Comparison of ENCODE assay signal across 22 cellular contexts in the genomic region with DNA sequence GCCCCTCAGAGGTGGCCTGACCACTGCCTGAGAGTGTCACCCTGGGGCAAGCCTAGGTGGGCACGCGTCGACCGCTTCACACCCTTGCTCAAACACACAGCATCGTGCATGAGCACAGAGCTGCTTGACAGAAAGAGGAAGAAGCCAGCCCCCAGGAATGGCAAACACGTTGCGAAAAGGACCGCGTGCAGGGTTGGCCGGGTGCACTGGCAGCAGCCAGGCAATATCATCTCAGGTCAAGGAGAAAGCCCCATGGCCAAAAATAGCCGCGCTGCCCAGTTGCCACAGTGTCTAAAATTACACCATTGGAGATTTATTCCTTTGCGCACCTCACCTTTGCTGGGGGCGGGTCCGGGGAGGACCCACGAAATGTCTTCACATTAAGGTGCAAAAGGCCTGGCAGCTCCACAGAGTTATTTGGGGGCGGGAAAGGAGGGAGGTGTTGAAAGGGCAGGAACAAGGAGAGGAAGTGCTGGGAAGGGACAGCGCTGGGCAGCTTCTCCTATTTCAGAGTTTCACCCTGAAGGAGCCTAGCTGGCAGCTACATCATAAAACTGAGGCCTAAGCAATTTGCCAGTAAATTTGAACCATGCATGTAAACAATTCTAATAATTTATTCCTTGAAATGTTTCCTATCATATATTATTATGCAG. TPM values are rescaled to one million over a fixed set of nuclear protein-coding genes. Genes with fewer than 3 reads are reported as not detected.
DNase-seq lines count a peak whose midpoint lies in the region; ATAC-seq and TF ChIP-seq lines count a peak whose summit lies in the region.
"Had no signal": no experiment of that assay in that cellular context is flagged by ENCODE, and none has a peak within 500 bp of the region (broad histone marks: within the 10 kb centered on the region; RNA-seq: fewer than 3 reads in every experiment).

No MANE protein-coding gene starts in this region.

- peak overlapping the region; percentile 38 for H3K27ac Mint-ChIP-seq in neural progenitor cell
- H3K27ac Mint-ChIP-seq: stimulated activated effector memory CD8-positive, alpha-beta T cell treated with anti-CD3 and anti-CD28 coated beads, Interleukin-12 subunit alpha, Interleukin-12 subunit beta, amount 100 ng/mL, for 72 hours had no signal

- WGBS in esophagus muscularis mucosa = 83% methylated on average over 18 of the region's 18 CpGs

- TF ChIP-seq CTCF in esophagus muscularis mucosa (IDR thresholded peaks at IDR 0.05) = no peak
- no peak for TF ChIP-seq CTCF in neural progenitor cell (IDR thresholded peaks at IDR 0.05)
- no peak for TF ChIP-seq CTCF in dorsolateral prefrontal cortex (IDR thresholded peaks at IDR 0.05 in 54 of 56, conservative IDR thresholded peaks at IDR 0.05 in 2 of 56; ENCODE audit: low read depth in 1 of 56, partially characterized antibody in 56 of 56)

- H3K9ac ChIP-seq in neural progenitor cell = no peak overlapping the region

- H3K4me1 ChIP-seq in esophagus muscularis mucosa = no peaks in the 10 kb centered on the region
- peaks cover 8% of the 10 kb centered on the region for H3K4me1 ChIP-seq in neural progenitor cell
- H3K4me1 ChIP-seq: A549 had no signal

- H3K4me3 ChIP-seq in esophagus muscularis mucosa = no peak overlapping the region
- H3K4me3 ChIP-seq in neural progenitor cell = no peak overlapping the region
- H3K4me3 ChIP-seq in dorsolateral prefrontal cortex = no peak overlapping the region
- H3K4me3 ChIP-seq: A549, PC-9, tibial nerve had no signal

- DNase-seq in Right ventricle myocardium superior = peak; percentile 53
- DNase-seq in cardiac septum (ENCODE audit: low spot score) = no peak
- peak; percentile 89 for DNase-seq in esophagus muscularis mucosa (ENCODE audit: extremely low spot score)
- no peak for DNase-seq in neural progenitor cell (ENCODE audit: low spot score)
- DNase-seq in dorsolateral prefrontal cortex = no peak
- DNase-seq in D341Med (ENCODE audit: low spot score) = no peak
- DNase-seq in globus pallidus (ENCODE audit: low spot score) = no peak
- DNase-seq: activated CD4-positive, alpha-beta T cell treated with anti-CD3 and anti-CD28 coated beads, Interleukin-2, amount 50 U/mL, for 1 hour; activated naive CD4-positive, alpha-beta T cell treated with anti-CD3 and anti-CD28 coated beads, Interleukin-2, amount 50 U/mL, for 16 hours; activated T-cell treated with anti-CD3 and anti-CD28 coated beads, Interleukin-2, amount 50 U/mL, for 1 hour; dermis blood vessel endothelial cell; DMS53; GOT3; KBM-7; midbrain; NCI-H748 treated with DMSO at 0.1 percent for 48 hours; nucleus accumbens; PC-9 had no signal

- no peak for TF ChIP-seq POLR2A in esophagus muscularis mucosa (IDR thresholded peaks at IDR 0.05; ENCODE audit: low read depth)

- H3K9me3 ChIP-seq in esophagus muscularis mucosa (no peaks in the 10 kb centered on the region), neural progenitor cell (ENCODE audit: low read depth) (no peaks in the 10 kb centered on the region)
- H3K9me3 ChIP-seq: A549, tibial nerve had no signal

- peak; percentile 94 for ATAC-seq in Right ventricle myocardium superior (ENCODE audit: poor library complexity)
- no peak for ATAC-seq in HG03432 (IDR thresholded peaks at IDR 0.05; ENCODE audit: unreplicated experiment)
- ATAC-seq: A549; stimulated activated effector memory CD8-positive, alpha-beta T cell treated with anti-CD3 and anti-CD28 coated beads, Interleukin-12 subunit alpha, Interleukin-12 subunit beta, amount 100 ng/mL, for 72 hours had no signal

- H3K4me1 Mint-ChIP-seq in neural progenitor cell = peaks cover 6% of the 10 kb centered on the region
- H3K4me1 Mint-ChIP-seq: stimulated activated effector memory CD8-positive, alpha-beta T cell treated with anti-CD3 and anti-CD28 coated beads, Interleukin-12 subunit alpha, Interleukin-12 subunit beta, amount 100 ng/mL, for 72 hours had no signal

- H3K4me3 Mint-ChIP-seq in neural progenitor cell = no peak overlapping the region
- H3K4me3 Mint-ChIP-seq: stimulated activated effector memory CD8-positive, alpha-beta T cell treated with anti-CD3 and anti-CD28 coated beads, Interleukin-12 subunit alpha, Interleukin-12 subunit beta, amount 100 ng/mL, for 72 hours had no signal

- no peaks in the 10 kb centered on the region for H3F3A ChIP-seq in neural progenitor cell (ENCODE audit: low read depth)

- no peak for TF ChIP-seq EP300 in esophagus muscularis mucosa (IDR thresholded peaks at IDR 0.05)

- no peak overlapping the region for H2AFZ ChIP-seq in neural progenitor cell (replicated peaks)
- H2AFZ ChIP-seq: PC-9 had no signal

- intact Hi-C loops in Right ventricle myocardium superior (cut with DNase I) = no loop called here
- intact Hi-C loops in cardiac septum (cut with DNase I) = no loop called here
- intact Hi-C loops in esophagus muscularis mucosa (cut with DNase I) = no loop called here
- intact Hi-C loops in dorsolateral prefrontal cortex (cut with DNase I) = no loop called here

- H3K27me3 ChIP-seq in esophagus muscularis mucosa = no peaks in the 10 kb centered on the region
- H3K27me3 ChIP-seq in neural progenitor cell = no peaks in the 10 kb centered on the region
- H3K27me3 ChIP-seq in dorsolateral prefrontal cortex = peaks cover 0 to 25% (median 0%) of the 10 kb centered on the region in 45 donors
- H3K27me3 ChIP-seq: tibial nerve had no signal

- H4K20me1 ChIP-seq in neural progenitor cell (ENCODE audit: low read depth) = no peaks in the 10 kb centered on the region

- H3K4me2 ChIP-seq in neural progenitor cell = no peak overlapping the region
- H3K4me2 ChIP-seq: A549, PC-9 had no signal

- peaks cover 3% of the 10 kb centered on the region for H3K27me3 Mint-ChIP-seq in neural progenitor cell (ENCODE audit: insufficient read depth, low read depth)

- H3K79me2 ChIP-seq in neural progenitor cell (ENCODE audit: low read depth) = no peaks in the 10 kb centered on the region

- peaks cover 10% of the 10 kb centered on the region for H3K9me3 Mint-ChIP-seq in neural progenitor cell

- H3K27ac ChIP-seq in esophagus muscularis mucosa (replicated peaks in 1 of 4) (no peak overlapping the region), neural progenitor cell (no peak overlapping the region), dorsolateral prefrontal cortex (no peak overlapping the region)
- H3K27ac ChIP-seq: A549, PC-9 had no signal

- H3K36me3 Mint-ChIP-seq in neural progenitor cell = peaks cover 43% of the 10 kb centered on the region
- H3K36me3 Mint-ChIP-seq: stimulated activated effector memory CD8-positive, alpha-beta T cell treated with anti-CD3 and anti-CD28 coated beads, Interleukin-12 subunit alpha, Interleukin-12 subunit beta, amount 100 ng/mL, for 72 hours had no signal

- H3K36me3 ChIP-seq in esophagus muscularis mucosa = peaks cover 0 to 60% (median 4%) of the 10 kb centered on the region in 4 donors
- H3K36me3 ChIP-seq in neural progenitor cell = no peaks in the 10 kb centered on the region

RNA-seq across cellular contexts. Expression of gene NR2F2, which starts 44.7 kb away (rescaled TPM):
- total RNA-seq in Right ventricle myocardium superior = 11.0 TPM
- total RNA-seq in cardiac septum = 21.0 TPM
- 100 to 1,000 TPM in 2 of 4 donors, 10 to 100 TPM in 2; 42.7 to 131 (median 83.6) TPM for total RNA-seq in esophagus muscularis mucosa
- 24.6 and 32.1 TPM in 2 replicates for total RNA-seq in neural progenitor cell (ENCODE audit: low replicate concordance)
- total RNA-seq in dorsolateral prefrontal cortex = 10 to 100 TPM in 65 of 120 experiments, 1 to 10 TPM in 55; 3.1 to 36.0 (median 10.5) TPM

Comparison
In these comparisons a context has a peak if more than half of its experiments do, and no peak if none do; other contexts are left out.
1. DNase-seq: peak in Right ventricle myocardium superior (single experiment) and esophagus muscularis mucosa (single experiment); none in cardiac septum (single experiment), neural progenitor cell (single experiment), dorsolateral prefrontal cortex (0 of 10), D341Med (single experiment) and globus pallidus (single experiment).